In the genomic region with DNA sequence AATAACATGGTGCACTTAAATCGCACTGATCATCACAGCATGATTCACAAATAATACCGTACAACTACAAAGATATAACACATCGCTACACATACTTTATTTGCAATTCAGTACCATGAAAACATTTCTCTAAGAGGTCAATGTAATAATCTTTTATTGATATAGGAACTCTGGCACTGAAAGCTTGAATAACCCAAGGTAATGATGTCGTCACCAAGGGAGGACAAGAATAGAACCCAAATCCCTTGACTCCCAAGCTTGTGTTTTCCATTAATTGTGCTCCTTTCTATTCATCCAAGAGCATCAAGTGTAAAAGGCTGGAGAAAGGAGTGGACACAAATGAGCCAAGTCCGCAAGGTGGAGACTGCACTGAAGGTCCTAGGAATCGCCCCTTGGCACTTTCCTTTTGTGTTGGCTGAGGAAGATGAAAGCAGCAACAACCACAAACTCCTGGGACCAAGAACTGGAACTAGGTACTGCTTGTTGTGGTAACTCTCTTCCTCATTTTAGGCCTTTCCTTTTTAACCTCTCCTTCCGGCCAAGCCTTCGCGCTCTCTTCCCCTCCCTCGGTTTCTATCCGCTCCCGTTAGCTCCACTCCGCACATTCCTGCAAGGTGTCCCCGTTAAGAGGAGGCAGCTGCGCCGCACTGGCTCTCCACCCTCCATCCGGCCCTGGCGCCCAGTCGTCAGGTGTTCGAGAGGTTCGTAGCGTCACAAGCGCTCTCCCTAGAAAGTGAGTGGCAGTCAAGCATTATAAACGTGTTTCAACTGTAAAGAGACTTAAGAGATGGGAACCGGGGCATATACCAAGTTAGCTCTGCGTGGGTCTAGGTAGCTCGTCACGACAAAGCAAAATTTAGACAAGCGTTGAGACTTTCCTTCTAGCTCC, we compare ENCODE assay signal across 8 cellular contexts. TPM values are rescaled to one million over a fixed set of nuclear protein-coding genes. Genes with fewer than 3 reads are reported as not detected.
A peak's percentile ranks its signal among the peaks of the same experiment; 100 is the strongest.
DNase-seq lines count a peak whose midpoint lies in the region; ATAC-seq and TF ChIP-seq lines count a peak whose summit lies in the region.

No MANE protein-coding gene starts in this region.

- H4K20me1 ChIP-seq in DOHH2 (ENCODE audit: control insufficient read depth, insufficient read depth, low read depth, low read length) (peaks cover 24% of the 10 kb centered on the region), PC-9 (ENCODE audit: insufficient read depth) (peaks cover 27% of the 10 kb centered on the region)

- H3K79me2 ChIP-seq in DOHH2 (ENCODE audit: control insufficient read depth, low read length) (peaks cover 41% of the 10 kb centered on the region), PC-9 (ENCODE audit: low read depth) (peaks cover 40% of the 10 kb centered on the region)

- peak; percentile 34 for ATAC-seq in GM19397 (IDR thresholded peaks at IDR 0.05; ENCODE audit: unreplicated experiment)
- ATAC-seq in HG03442 (IDR thresholded peaks at IDR 0.05; ENCODE audit: unreplicated experiment), result peak; percentile 34
- peak; percentile 56 for ATAC-seq in stimulated activated effector memory CD8-positive, alpha-beta T cell treated with anti-CD3 and anti-CD28 coated beads, Interleukin-12 subunit alpha, Interleukin-12 subunit beta, amount 100 ng/mL, for 72 hours

- peak overlapping the region; percentile 100 for H3K27ac Mint-ChIP-seq in stimulated activated effector memory CD8-positive, alpha-beta T cell treated with anti-CD3 and anti-CD28 coated beads, Interleukin-12 subunit alpha, Interleukin-12 subunit beta, amount 100 ng/mL, for 72 hours

- peak in 1 of 2 experiments; percentile 64 for DNase-seq in PC-9
- DNase-seq in brain microvascular endothelial cell, result no peak
- DNase-seq in iris pigment epithelial cell (ENCODE audit: low read depth), result peak; percentile 6
- no peak for DNase-seq in stimulated activated effector memory CD8-positive, alpha-beta T cell treated with anti-CD3 and anti-CD28 coated beads, Interleukin-12 subunit alpha, Interleukin-12 subunit beta, amount 100 ng/mL, for 72 hours (ENCODE audit: low spot score in 2 of 2)
- DNase-seq in hepatic stellate cell (ENCODE audit: low spot score), result no peak

- peak overlapping the region; percentile 94 for H2AFZ ChIP-seq in PC-9

- H3K4me2 ChIP-seq in DOHH2 (ENCODE audit: low read length) (peak overlapping the region; percentile 96), PC-9 (peak overlapping the region; percentile 100)

- BruUV-seq in PC-9 (replicated peaks; lab: Mats Ljungman, UMichigan), result no TSS peak

- intact Hi-C loops in PC-9 (cut with micrococcal nuclease; ENCODE audit: unreplicated experiment), result loop anchor here (1.0 to 10.0 kb wide), 5 partner anchors 132 to 752 kb away; partner anchors contain the start of gene BCAP29

- peaks cover 36% of the 10 kb centered on the region for H3K4me1 Mint-ChIP-seq in stimulated activated effector memory CD8-positive, alpha-beta T cell treated with anti-CD3 and anti-CD28 coated beads, Interleukin-12 subunit alpha, Interleukin-12 subunit beta, amount 100 ng/mL, for 72 hours

- H3K27ac ChIP-seq in DOHH2 (ENCODE audit: low read depth, low read length), result peak overlapping the region; percentile 95
- peak overlapping the region; percentile 88 for H3K27ac ChIP-seq in PC-9
- peak overlapping the region; percentile 93 for H3K27ac ChIP-seq in brain microvascular endothelial cell

- peaks cover 36% of the 10 kb centered on the region for H3K36me3 ChIP-seq in DOHH2 (ENCODE audit: control insufficient read depth, low read length)
- 0 out of 2 replicates have a peak, but pooled peaks cover 3% of the 10 kb centered on the region for H3K36me3 ChIP-seq in PC-9 (ENCODE audit: low read depth)
- no peaks in the 10 kb centered on the region for H3K36me3 ChIP-seq in brain microvascular endothelial cell (replicated peaks)

- CTCF ChIA-PET in PC-9 (lab: Charles Lee), result interaction anchor here (0.6 to 2.2 kb wide), 6 partner anchors 16 to 403 kb away, joined by 3 to 24 read pairs (median 11); no protein-coding TSS in a partner anchor

- in situ Hi-C loops in brain microvascular endothelial cell (cut with HindIII; ENCODE audit: low pct_ligation_motif_present, low sequenced_read_pairs), result no loop called here

- H3K9me3 Mint-ChIP-seq in stimulated activated effector memory CD8-positive, alpha-beta T cell treated with anti-CD3 and anti-CD28 coated beads, Interleukin-12 subunit alpha, Interleukin-12 subunit beta, amount 100 ng/mL, for 72 hours, result no peaks in the 10 kb centered on the region

- no peaks in the 10 kb centered on the region for H3K9me2 ChIP-seq in DOHH2 (replicated peaks; ENCODE audit: control insufficient read depth, low read length)
- no peaks in the 10 kb centered on the region for H3K9me2 ChIP-seq in PC-9 (ENCODE audit: insufficient read depth)

- H3K4me3 Mint-ChIP-seq in stimulated activated effector memory CD8-positive, alpha-beta T cell treated with anti-CD3 and anti-CD28 coated beads, Interleukin-12 subunit alpha, Interleukin-12 subunit beta, amount 100 ng/mL, for 72 hours, result peak overlapping the region; percentile 92

- no peak for TF ChIP-seq CTCF in DOHH2 (IDR thresholded peaks at IDR 0.05; ENCODE audit: low read depth, low read length, poor library complexity, severe bottlenecking)
- peak; percentile 58; the same call in 1 of the 2 replicates for TF ChIP-seq CTCF in PC-9 (conservative IDR thresholded peaks at IDR 0.05)
- no peak for TF ChIP-seq CTCF in brain microvascular endothelial cell (IDR thresholded peaks at IDR 0.05; ENCODE audit: low read depth, low read length, missing control alignments)

- no peaks in the 10 kb centered on the region for H3K27me3 ChIP-seq in DOHH2 (ENCODE audit: control insufficient read depth, low read length)
- H3K27me3 ChIP-seq in PC-9 (ENCODE audit: insufficient read depth, low read depth), result no peaks in the 10 kb centered on the region
- H3K27me3 ChIP-seq in brain microvascular endothelial cell (replicated peaks), result no peaks in the 10 kb centered on the region

- H3K9me3 ChIP-seq in DOHH2 (ENCODE audit: control insufficient read depth, insufficient read depth, low read length) (no peaks in the 10 kb centered on the region), PC-9 (ENCODE audit: insufficient read depth, low read depth) (no peaks in the 10 kb centered on the region)

- peaks cover 44% of the 10 kb centered on the region for H3K4me1 ChIP-seq in DOHH2 (ENCODE audit: control insufficient read depth, low read length)
- H3K4me1 ChIP-seq in PC-9 (replicated peaks; ENCODE audit: insufficient read depth), result peaks cover 24% of the 10 kb centered on the region

- H3K36me3 Mint-ChIP-seq in stimulated activated effector memory CD8-positive, alpha-beta T cell treated with anti-CD3 and anti-CD28 coated beads, Interleukin-12 subunit alpha, Interleukin-12 subunit beta, amount 100 ng/mL, for 72 hours, result peaks cover 38% of the 10 kb centered on the region

- H3F3A ChIP-seq in DOHH2 (ENCODE audit: control insufficient read depth, insufficient read depth), result peaks cover 11% of the 10 kb centered on the region
- peaks cover 12% of the 10 kb centered on the region; the same call in 1 of the 2 replicates for H3F3A ChIP-seq in PC-9 (ENCODE audit: insufficient read depth, low read depth)

- peak overlapping the region; percentile 88 for H3K4me3 ChIP-seq in DOHH2 (ENCODE audit: low read length)
- peak overlapping the region; percentile 72 for H3K4me3 ChIP-seq in PC-9
- peak overlapping the region; percentile 92 for H3K4me3 ChIP-seq in brain microvascular endothelial cell (ENCODE audit: low read depth, low read length)

- POLR2A ChIA-PET in PC-9 (lab: Charles Lee; ENCODE audit: unreplicated experiment), result interaction anchor here (0.6 to 0.8 kb wide), 7 partner anchors 136 to 574 kb away, joined by 3 to 15 read pairs (median 4); partner anchors contain the start of genes DLD and HBP1

RNA-seq across cellular contexts. Expression of gene CBLL1, which starts 1.0 kb away (rescaled TPM):
- 24.5 and 31.3 TPM in 2 replicates for total RNA-seq in PC-9 (2021)
